In the genomic region with DNA sequence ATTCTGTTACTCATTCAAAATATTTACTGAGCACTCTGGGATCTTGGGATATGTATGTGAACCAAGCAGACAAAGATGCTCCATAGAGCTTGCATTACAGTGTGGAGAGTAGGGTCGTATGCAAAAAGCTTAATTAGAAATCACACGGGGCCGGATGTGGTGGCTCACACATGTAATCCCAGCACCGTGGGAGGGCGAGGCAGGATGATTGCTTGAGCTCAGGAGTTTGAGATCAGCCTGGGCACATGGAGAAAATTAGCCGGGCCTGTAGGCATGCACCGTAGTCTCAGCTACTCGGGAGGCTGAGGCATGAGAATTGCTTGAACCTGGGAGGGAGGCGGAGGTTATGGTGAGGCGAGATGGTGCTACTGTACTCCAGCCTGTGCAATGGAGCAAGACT, we compare ENCODE assay signal across 24 cellular contexts.
"Had no signal": no experiment of that assay in that cellular context is flagged by ENCODE, and none has a peak within 500 bp of the region (broad histone marks: within the 10 kb centered on the region; RNA-seq: fewer than 3 reads in every experiment).

No MANE protein-coding gene starts in this region.

- H3K27me3 Mint-ChIP-seq: central memory CD8-positive, alpha-beta T cell; stimulated activated naive CD8-positive, alpha-beta T cell treated with anti-CD3 and anti-CD28 coated beads, Interleukin-15, Interleukin-2, amounts not matched to agents 100 ng/mL and 50 ng/mL, for 24 hours had no signal

- H3K4me3 ChIP-seq: adrenal gland, skin epidermis, thyroid gland, upper lobe of right lung had no signal

- H3K27ac Mint-ChIP-seq: activated CD8-positive, alpha-beta T cell treated with anti-CD3 and anti-CD28 coated beads, Interleukin-2, amount 10 ng/mL, durations not matched to agents 7 days and 5 days; activated naive CD8-positive, alpha-beta T cell; activated T-helper 2 cell treated with anti-CD3 and anti-CD28 coated beads, Interferon-gamma antibody, Interleukin-2, Interleukin-4, amounts not matched to agents 10 μg/mL and 5 μg/mL and 100 μg/mL, durations not matched to agents 14 hours and 24 hours and 36 hours; nephron; stimulated activated naive CD8-positive, alpha-beta T cell treated with anti-CD3 and anti-CD28 coated beads, Interleukin-15, Interleukin-2, amounts not matched to agents 100 ng/mL and 50 ng/mL, for 24 hours; T-helper 2 cell treated with Interferon-gamma antibody and Interleukin-4, amounts not matched to agents 5 μg/mL and 100 μg/mL, for 36 hours had no signal

- H3K4me3 Mint-ChIP-seq: activated CD8-positive, alpha-beta T cell treated with anti-CD3 and anti-CD28 coated beads, Interleukin-2, amount 10 ng/mL, durations not matched to agents 7 days and 5 days; activated naive CD8-positive, alpha-beta T cell; activated T-cell treated with anti-CD3 and anti-CD28 coated beads, Interleukin-2, amount 50 U/mL, for 4 hours; central memory CD8-positive, alpha-beta T cell; nephron; stimulated activated naive CD8-positive, alpha-beta T cell treated with anti-CD3 and anti-CD28 coated beads, Interleukin-15, Interleukin-2, amounts not matched to agents 100 ng/mL and 50 ng/mL, for 24 hours; T-helper 2 cell treated with Interferon-gamma antibody and Interleukin-4, amounts not matched to agents 5 μg/mL and 100 μg/mL, for 36 hours had no signal

- H3K4me1 Mint-ChIP-seq: central memory CD8-positive, alpha-beta T cell; nephron had no signal

- H3K27me3 ChIP-seq: adrenal gland, thyroid gland, upper lobe of right lung had no signal

- ATAC-seq: activated CD8-positive, alpha-beta T cell treated with anti-CD3 and anti-CD28 coated beads, Interleukin-2, amount 10 ng/mL, durations not matched to agents 7 days and 5 days; activated T-cell treated with anti-CD3 and anti-CD28 coated beads, Interleukin-2, amount 50 U/mL, for 4 hours; esophagus mucosa; right cardiac atrium; upper lobe of right lung had no signal

- DNase-seq: activated CD4-positive, alpha-beta T cell treated with anti-CD3 and anti-CD28 coated beads for 1 hour; activated CD4-positive, alpha-beta T cell treated with anti-CD3 and anti-CD28 coated beads, Interleukin-2, amount 50 U/mL, for 1 hour; activated CD8-positive, alpha-beta T cell treated with anti-CD3 and anti-CD28 coated beads, Interleukin-2, amount 10 ng/mL, durations not matched to agents 7 days and 5 days; activated naive CD4-positive, alpha-beta T cell; activated T-cell treated with anti-CD3 and anti-CD28 coated beads, Interleukin-2, amount 50 U/mL, for 4 hours; adrenal gland; effector memory CD4-positive, alpha-beta T cell; hippocampal formation; nucleus accumbens; right cardiac atrium; stimulated activated CD4-positive, alpha-beta T cell treated with anti-CD3 and anti-CD28 coated beads, Interleukin-1b, Interleukin-23, amount 100 ng/mL, for 48 hours; substantia nigra; thyroid gland; upper lobe of right lung; WERI-Rb-1 had no signal

- H3K36me3 ChIP-seq: adrenal gland, thyroid gland, upper lobe of right lung, WERI-Rb-1 had no signal

- H3K27ac ChIP-seq: adrenal gland, parathyroid adenoma, skin epidermis, thyroid gland, upper lobe of right lung, WERI-Rb-1 had no signal

- H3K9me3 Mint-ChIP-seq: activated T-cell treated with anti-CD3 and anti-CD28 coated beads, Interleukin-2, amount 50 U/mL, for 4 hours; activated T-helper 2 cell treated with anti-CD3 and anti-CD28 coated beads, Interferon-gamma antibody, Interleukin-2, Interleukin-4, amounts not matched to agents 10 μg/mL and 5 μg/mL and 100 μg/mL, durations not matched to agents 14 hours and 24 hours and 36 hours; nephron; stimulated activated naive CD8-positive, alpha-beta T cell treated with anti-CD3 and anti-CD28 coated beads, Interleukin-15, Interleukin-2, amounts not matched to agents 100 ng/mL and 50 ng/mL, for 24 hours; T-helper 2 cell treated with Interferon-gamma antibody and Interleukin-4, amounts not matched to agents 5 μg/mL and 100 μg/mL, for 36 hours had no signal

- H3K36me3 Mint-ChIP-seq: activated naive CD8-positive, alpha-beta T cell had no signal

- H3K9me3 ChIP-seq: adrenal gland, thyroid gland, upper lobe of right lung had no signal

- H3K4me1 ChIP-seq: adrenal gland, parathyroid adenoma, thyroid gland, upper lobe of right lung had no signal
